ENCODE assay signal across 26 cellular contexts in genomic region chr4:156578713-156579112, GRCh38.
"Had no signal": no experiment of that assay in that cellular context is flagged by ENCODE, and none has a peak within 500 bp of the region (broad histone marks: within the 10 kb centered on the region; RNA-seq: fewer than 3 reads in every experiment).

No MANE protein-coding gene starts in this region.

- H3K27ac ChIP-seq: SJSA1 had no signal

- H3K4me1 ChIP-seq: SJSA1 had no signal

- H3K36me3 ChIP-seq: SJSA1 had no signal

- FAIRE-seq: astrocyte, RCC 7860 had no signal

- ATAC-seq: activated CD8-positive, alpha-beta T cell treated with anti-CD3 and anti-CD28 coated beads, Interleukin-2, amount 10 ng/mL, durations not matched to agents 7 days and 5 days; T-helper 17 cell; WTC11 had no signal

- H3K9me3 Mint-ChIP-seq: activated naive CD4-positive, alpha-beta T cell treated with anti-CD3 and anti-CD28 coated beads, Interleukin-2, amount 50 U/mL, for 24 hours; WTC11 had no signal

- H3K4me1 Mint-ChIP-seq: activated naive CD4-positive, alpha-beta T cell treated with anti-CD3 and anti-CD28 coated beads, Interleukin-2, amount 50 U/mL, for 24 hours; IgD-negative memory B cell; T-helper 17 cell had no signal

- DNase-seq: activated CD4-positive, alpha-beta T cell treated with anti-CD3 and anti-CD28 coated beads for 48 hours; activated CD4-positive, alpha-beta T cell treated with anti-CD3 and anti-CD28 coated beads, Interleukin-2, amount 50 U/mL, for 4 hours; activated CD4-positive, CD25-positive, alpha-beta regulatory T cell treated with anti-CD3 and anti-CD28 coated beads, Interleukin-2, amount 50 U/mL, for 72 hours; activated CD8-positive, alpha-beta memory T cell treated with anti-CD3 and anti-CD28 coated beads, Interleukin-2, amount 50 U/mL, for 48 hours; activated CD8-positive, alpha-beta T cell treated with anti-CD3 and anti-CD28 coated beads, Interleukin-2, amount 10 ng/mL, durations not matched to agents 7 days and 5 days; activated T-cell treated with anti-CD3 and anti-CD28 coated beads, Interleukin-2, amount 50 U/mL, for 1 hour; amniotic stem cell; caudate nucleus; KG1; MM.1S; NCI-H1105; NCI-H1436; NCI-H1694 treated with DMSO at 0.1 percent for 48 hours; NCI-H2029 treated with DMSO at 0.1 percent for 48 hours; NCI-H510A treated with DMSO at 0.1 percent for 48 hours; NCI-H69; SHP77; T-helper 17 cell; T-helper 9 cell had no signal

- H3K4me3 Mint-ChIP-seq: activated CD8-positive, alpha-beta T cell treated with anti-CD3 and anti-CD28 coated beads, Interleukin-2, amount 10 ng/mL, durations not matched to agents 7 days and 5 days; activated naive CD4-positive, alpha-beta T cell treated with anti-CD3 and anti-CD28 coated beads, Interleukin-2, amount 50 U/mL, for 24 hours; brain; IgD-negative memory B cell; T-helper 17 cell; WTC11 had no signal

- H3K27me3 ChIP-seq: SJSA1 had no signal

- H3K27ac Mint-ChIP-seq: activated CD8-positive, alpha-beta T cell treated with anti-CD3 and anti-CD28 coated beads, Interleukin-2, amount 10 ng/mL, durations not matched to agents 7 days and 5 days; activated naive CD4-positive, alpha-beta T cell treated with anti-CD3 and anti-CD28 coated beads, Interleukin-2, amount 50 U/mL, for 24 hours; brain; IgD-negative memory B cell; T-helper 17 cell; WTC11 had no signal

- H3K9me3 ChIP-seq: SJSA1 had no signal

- H3K4me3 ChIP-seq: SJSA1 had no signal

- H3K36me3 Mint-ChIP-seq: activated naive CD4-positive, alpha-beta T cell treated with anti-CD3 and anti-CD28 coated beads, Interleukin-2, amount 50 U/mL, for 24 hours; brain; IgD-negative memory B cell; WTC11 had no signal

- H3K27me3 Mint-ChIP-seq: activated naive CD4-positive, alpha-beta T cell treated with anti-CD3 and anti-CD28 coated beads, Interleukin-2, amount 50 U/mL, for 24 hours; IgD-negative memory B cell; T-helper 17 cell had no signal
